ENCODE assay signal across 1 cellular context in genomic region chr9:115522928-115523327, GRCh38.
TF ChIP-seq lines count a peak whose summit lies in the region.

No MANE protein-coding gene starts in this region.

TF ChIP-seq in IMR-90, 13 proteins besides CTCF, POLR2A, EP300 and RAD21 (continued from another document):
- TF ChIP-seq CHD1 (IDR thresholded peaks at IDR 0.05; ENCODE audit: low read depth, low read length), result no peak
- no peak for TF ChIP-seq RCOR1 (IDR thresholded peaks at IDR 0.05; ENCODE audit: insufficient replicate concordance, low read length)
- TF ChIP-seq MAFK (IDR thresholded peaks at IDR 0.05; ENCODE audit: low read depth, low read length), result no peak
- no peak for TF ChIP-seq BHLHE40 (IDR thresholded peaks at IDR 0.05; ENCODE audit: low read depth, low read length)
- TF ChIP-seq FOS (IDR thresholded peaks at IDR 0.05; ENCODE audit: low read depth, low read length), result no peak
- no peak for TF ChIP-seq MXI1 (IDR thresholded peaks at IDR 0.05; ENCODE audit: borderline replicate concordance, low read depth, low read length)
- TF ChIP-seq ELK1 (IDR thresholded peaks at IDR 0.05; ENCODE audit: borderline replicate concordance, low read depth, low read length), result no peak
- no peak for TF ChIP-seq USF2 (IDR thresholded peaks at IDR 0.05; ENCODE audit: low read depth, low read length)
